In genomic region chr22:47195676-47196492, GRCh38 we compare ENCODE assay signal across 20 cellular contexts.
DNase-seq lines count a peak whose midpoint lies in the region; ATAC-seq and TF ChIP-seq lines count a peak whose summit lies in the region.
"Had no signal": no experiment of that assay in that cellular context is flagged by ENCODE, and none has a peak within 500 bp of the region (broad histone marks: within the 10 kb centered on the region; RNA-seq: fewer than 3 reads in every experiment).

No MANE protein-coding gene starts in this region.

- TF ChIP-seq CTCF in HEK293 (tag by site-specific recombination; IDR thresholded peaks at IDR 0.05) (no peak), endothelial cell (IDR thresholded peaks at IDR 0.05; ENCODE audit: unreplicated experiment) (no peak)

- H3K27ac Mint-ChIP-seq in endothelial cell (ENCODE audit: unreplicated experiment) = peak overlapping the region; percentile 72
- H3K27ac Mint-ChIP-seq: activated CD8-positive, alpha-beta T cell treated with anti-CD3 and anti-CD28 coated beads for 36 hours; HFFc6 had no signal

- no peaks in the 10 kb centered on the region for H3K4me1 Mint-ChIP-seq in endothelial cell (ENCODE audit: unreplicated experiment)

- ATAC-seq in GM18498 (IDR thresholded peaks at IDR 0.05; ENCODE audit: unreplicated experiment) (no peak), GM19395 (IDR thresholded peaks at IDR 0.05; ENCODE audit: unreplicated experiment) (no peak)
- ATAC-seq: activated CD8-positive, alpha-beta T cell treated with anti-CD3 and anti-CD28 coated beads for 36 hours; gastrocnemius medialis had no signal

- H3K4me3 Mint-ChIP-seq in endothelial cell (ENCODE audit: unreplicated experiment) = no peak overlapping the region
- H3K4me3 Mint-ChIP-seq: activated CD8-positive, alpha-beta T cell treated with anti-CD3 and anti-CD28 coated beads for 36 hours; HFFc6 had no signal

- H3K23ac ChIP-seq in trophoblast cell (ENCODE audit: low read length) = no peak overlapping the region

- POLR2A ChIA-PET in HEK293 (lab: Yijun Ruan, JAX) = no interaction called here

- H4K91ac ChIP-seq in trophoblast cell (ENCODE audit: low read depth, low read length) = no peak overlapping the region

- H3K27me3 ChIP-seq in trophoblast cell (ENCODE audit: insufficient read depth, low read length) = no peaks in the 10 kb centered on the region
- H3K27me3 ChIP-seq: BE2C, brain microvascular endothelial cell had no signal

- H3K9ac ChIP-seq in trophoblast cell (ENCODE audit: low read length) = no peak overlapping the region

- H4K12ac ChIP-seq in trophoblast cell (ENCODE audit: low read depth, low read length) = no peak overlapping the region

- H3K27ac ChIP-seq in HEK293 (ENCODE audit: extremely low read depth, low read depth, low read length) (no peak overlapping the region), trophoblast cell (ENCODE audit: low read depth, low read length) (no peak overlapping the region)
- H3K27ac ChIP-seq: brain microvascular endothelial cell, gastrocnemius medialis, left ventricle myocardium inferior, VCaP had no signal

- no CpG with 5 or more reads among the region's 15 CpGs for WGBS in trophoblast cell (ENCODE audit: extremely low coverage, insufficient coverage, insufficient read length)

- no peak overlapping the region for H3K4me3 ChIP-seq in HEK293 (ENCODE audit: low read depth, low read length)
- peak overlapping the region; percentile 45 for H3K4me3 ChIP-seq in trophoblast cell (ENCODE audit: low read depth, low read length)
- H3K4me3 ChIP-seq: gastrocnemius medialis, left ventricle myocardium inferior had no signal

- no peak overlapping the region for H2AK5ac ChIP-seq in trophoblast cell (ENCODE audit: low read length)

- no peak overlapping the region for H3K4ac ChIP-seq in trophoblast cell (ENCODE audit: low read depth, low read length)

- H3K18ac ChIP-seq in trophoblast cell (ENCODE audit: low read length) = no peak overlapping the region

- no peak overlapping the region for H4K8ac ChIP-seq in trophoblast cell (ENCODE audit: low read depth, low read length)

- H3K27me3 Mint-ChIP-seq in endothelial cell (ENCODE audit: unreplicated experiment) = peaks cover 13% of the 10 kb centered on the region
- H3K27me3 Mint-ChIP-seq: activated CD8-positive, alpha-beta T cell treated with anti-CD3 and anti-CD28 coated beads for 36 hours had no signal

- H3K4me1 ChIP-seq in HEK293 (ENCODE audit: control insufficient read depth, insufficient read depth, low read length) = no peaks in the 10 kb centered on the region
- no peaks in the 10 kb centered on the region for H3K4me1 ChIP-seq in trophoblast cell (ENCODE audit: control insufficient read depth in 1 of 2, insufficient read depth in 2 of 2, low read length in 2 of 2)
- H3K4me1 ChIP-seq: BE2C, gastrocnemius medialis, left ventricle myocardium inferior had no signal

- H3K9me3 ChIP-seq in HEK293 (ENCODE audit: control insufficient read depth, insufficient read depth, low read depth, low read length) (no peaks in the 10 kb centered on the region), trophoblast cell (ENCODE audit: insufficient read depth, low read depth, low read length) (peaks cover 83% of the 10 kb centered on the region)
- H3K9me3 ChIP-seq: BE2C, gastrocnemius medialis, left ventricle myocardium inferior had no signal

- H2BK120ac ChIP-seq in trophoblast cell (ENCODE audit: insufficient read depth, low read length, poor library complexity) = no peak overlapping the region

- no peak overlapping the region for H2AFZ ChIP-seq in trophoblast cell (ENCODE audit: insufficient read depth, low read length, poor library complexity)

- H3K79me1 ChIP-seq in trophoblast cell (ENCODE audit: low read length) = no peaks in the 10 kb centered on the region

- CTCF ChIA-PET in HEK293 (lab: Yijun Ruan, JAX) = interaction anchor here (0.6 kb wide), 1 partner anchor 9 kb away, joined by 3 read pairs; no protein-coding TSS in a partner anchor

- H3K14ac ChIP-seq in trophoblast cell (ENCODE audit: low read length) = no peak overlapping the region

- no peak overlapping the region for H2BK5ac ChIP-seq in trophoblast cell (ENCODE audit: low read depth, low read length, poor library complexity)

- H2BK12ac ChIP-seq in trophoblast cell (ENCODE audit: low read length) = no peak overlapping the region

- H3K79me2 ChIP-seq in trophoblast cell (ENCODE audit: control insufficient read depth, insufficient read depth, low read length, poor library complexity) = no peaks in the 10 kb centered on the region

- peaks cover 44% of the 10 kb centered on the region for H3K9me3 Mint-ChIP-seq in endothelial cell (ENCODE audit: unreplicated experiment)
- H3K9me3 Mint-ChIP-seq: activated CD8-positive, alpha-beta T cell treated with anti-CD3 and anti-CD28 coated beads for 36 hours; HFFc6 had no signal

- peaks cover 21% of the 10 kb centered on the region for H3K36me3 Mint-ChIP-seq in endothelial cell (ENCODE audit: low read depth, unreplicated experiment)

- no peaks in the 10 kb centered on the region for H3K36me3 ChIP-seq in HEK293 (ENCODE audit: control insufficient read depth in 2 of 2, insufficient read depth in 1 of 2, low read length in 2 of 2)
- H3K36me3 ChIP-seq in trophoblast cell (ENCODE audit: control insufficient read depth in 1 of 2, insufficient read depth in 2 of 2, low read length in 2 of 2) = no peaks in the 10 kb centered on the region
- H3K36me3 ChIP-seq: BE2C, brain microvascular endothelial cell, gastrocnemius medialis, left ventricle myocardium inferior had no signal

- H3K4me2 ChIP-seq in trophoblast cell (ENCODE audit: low read length) = no peak overlapping the region

- DNase-seq in COR-L47 (lab: John Stamatoyannopoulos, UW) = peak; percentile 69
- no peak for DNase-seq in endothelial cell (ENCODE audit: low spot score)
- no peak for DNase-seq in trophoblast cell
- no peak for DNase-seq in COLO668 (lab: John Stamatoyannopoulos, UW; ENCODE audit: unreplicated experiment)
- DNase-seq in NCI-H1436 (lab: John Stamatoyannopoulos, UW) = no peak
- DNase-seq: activated CD8-positive, alpha-beta T cell treated with anti-CD3 and anti-CD28 coated beads for 36 hours; BE2C; brain microvascular endothelial cell; dermis blood vessel endothelial cell; gastrocnemius medialis; HFFc6; left ventricle myocardium inferior; NCI-H226; occipital lobe; Right ventricle myocardium superior; T-helper 1 cell had no signal

TF ChIP-seq in HEK293, 187 proteins besides CTCF, POLR2A, EP300 and RAD21 (continues in another document):
- TF ChIP-seq PRDM4 (tag by site-specific recombination; IDR thresholded peaks at IDR 0.05) (no peak), PRDM6 (tag by site-specific recombination; IDR thresholded peaks at IDR 0.05) (no peak), ELK4 (IDR thresholded peaks at IDR 0.05; ENCODE audit: borderline replicate concordance, low read depth, low read length) (no peak), ATF2 (tag by site-specific recombination; IDR thresholded peaks at IDR 0.05; ENCODE audit: low read depth) (no peak), ZNF423 (tag by site-specific recombination; IDR thresholded peaks at IDR 0.05) (0 out of 2 replicates have a peak, but pooled peaks have one; percentile 15)
